In the genomic region with DNA sequence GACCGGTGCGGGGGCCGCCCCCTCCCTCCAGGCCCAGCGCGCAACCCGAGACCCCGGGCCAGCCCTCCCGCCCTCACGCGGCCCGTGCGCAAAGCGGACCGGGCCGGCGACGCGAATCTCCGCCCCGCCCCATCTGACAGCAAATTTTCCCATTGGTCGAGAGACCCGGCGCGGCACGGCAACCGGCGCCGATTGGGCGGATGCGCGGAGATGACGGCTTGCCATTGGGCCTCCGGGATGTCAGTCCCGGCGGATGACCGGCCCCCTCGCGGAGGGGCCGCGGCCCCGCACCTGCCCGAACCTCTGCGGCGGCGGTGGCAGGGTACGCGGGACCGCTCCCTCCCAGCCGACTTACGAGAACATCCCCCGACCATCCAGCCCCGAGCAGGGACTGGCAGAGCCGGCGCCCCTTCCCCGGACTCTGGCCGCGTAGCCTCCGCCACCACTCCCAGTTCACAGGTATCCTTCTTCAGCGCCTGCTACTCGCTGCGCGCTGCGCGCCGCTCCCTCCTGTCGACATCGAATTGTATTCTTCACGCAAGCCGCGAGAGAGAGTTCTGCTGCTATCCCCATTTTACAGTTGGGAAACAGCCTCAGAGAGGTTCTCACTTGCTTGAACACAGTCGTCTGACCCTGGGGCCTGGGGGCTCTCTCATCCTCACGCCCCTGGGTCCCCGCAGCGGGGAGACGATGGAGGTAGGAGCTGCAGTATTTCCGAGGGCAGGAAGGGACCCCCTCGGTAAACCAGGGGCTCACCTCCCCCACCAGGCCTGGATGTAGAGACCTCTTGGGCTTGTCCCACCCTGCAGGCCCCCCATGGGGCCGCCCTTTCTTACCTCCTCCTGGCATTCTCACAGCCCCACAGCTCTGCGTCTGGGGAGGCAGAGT, we compare ENCODE assay signal across 8 cellular contexts. TPM values are rescaled to one million over a fixed set of nuclear protein-coding genes. Genes with fewer than 3 reads are reported as not detected.
DNase-seq lines count a peak whose midpoint lies in the region; ATAC-seq and TF ChIP-seq lines count a peak whose summit lies in the region.

Gene ARVCF, minus strand, starts transcription at position 90 of the 888 bp plus-strand sequence. CDS start 26,029 bp downstream, outside the sequence.

- H3K9me3 ChIP-seq in CD4-positive, CD25-positive, alpha-beta regulatory T cell (ENCODE audit: control insufficient read depth in 2 of 2, low read length in 2 of 2): no peaks in the 10 kb centered on the region
- no peaks in the 10 kb centered on the region for H3K9me3 ChIP-seq in Panc1 (ENCODE audit: control insufficient read depth, insufficient read depth, low read depth, low read length)
- H3K9me3 ChIP-seq in esophagus squamous epithelium: no peaks in the 10 kb centered on the region
- no peaks in the 10 kb centered on the region for H3K9me3 ChIP-seq in muscle layer of duodenum (ENCODE audit: control insufficient read depth in 1 of 2, low read length in 2 of 2)

- peak within 1 kb of the TSS in 2 of 3 donors; percentile 67 to 78 for H3K27ac Mint-ChIP-seq in CD4-positive, CD25-positive, alpha-beta regulatory T cell
- H3K27ac Mint-ChIP-seq in activated T-cell treated with anti-CD3 and anti-CD28 coated beads, Interleukin-2, amount 50 U/mL, for 72 hours: no peak within 1 kb of the TSS

- intact Hi-C loops in Panc1 (cut with micrococcal nuclease; ENCODE audit: unreplicated experiment) (no loop called here), esophagus squamous epithelium (cut with DNase I) (no loop called here)

- peak within 1 kb of the TSS; percentile 90 to 95 (median 94) for H3K4me3 Mint-ChIP-seq in CD4-positive, CD25-positive, alpha-beta regulatory T cell
- peak within 1 kb of the TSS; percentile 86 to 90 for H3K4me3 Mint-ChIP-seq in activated T-cell treated with anti-CD3 and anti-CD28 coated beads, Interleukin-2, amount 50 U/mL, for 72 hours

- peak; percentile 64 to 68 for ATAC-seq in CD4-positive, CD25-positive, alpha-beta regulatory T cell (ENCODE audit: low read depth in 2 of 2)
- ATAC-seq in GM19455 (IDR thresholded peaks at IDR 0.05; ENCODE audit: unreplicated experiment): peak; percentile 53
- ATAC-seq in Panc1: peak; percentile 82
- ATAC-seq in activated T-cell treated with anti-CD3 and anti-CD28 coated beads, Interleukin-2, amount 50 U/mL, for 72 hours (replicated peaks in 1 of 2): peak; percentile 66 to 67

- BruUV-seq in Panc1 (replicated peaks; lab: Mats Ljungman, UMichigan): no TSS peak

- H3K27ac ChIP-seq in CD4-positive, CD25-positive, alpha-beta regulatory T cell (ENCODE audit: insufficient read depth, low read length, poor library complexity, severe bottlenecking): no peak within 1 kb of the TSS
- H3K27ac ChIP-seq in Panc1 (ENCODE audit: low read length) (no peak within 1 kb of the TSS), esophagus squamous epithelium (peak within 1 kb of the TSS in 2 of 4 donors; percentile 33 to 46), muscle layer of duodenum (ENCODE audit: low read length) (no peak within 1 kb of the TSS)

- H3K4me3 ChIP-seq in CD4-positive, CD25-positive, alpha-beta regulatory T cell (ENCODE audit: low read depth, low read length): peak within 1 kb of the TSS; percentile 71
- H3K4me3 ChIP-seq in Panc1 (ENCODE audit: low read depth in 2 of 2, low read length in 2 of 2) (peak within 1 kb of the TSS; percentile 58 to 64), esophagus squamous epithelium (peak within 1 kb of the TSS; percentile 60 to 90 (median 77)), muscle layer of duodenum (ENCODE audit: low read depth in 1 of 2, low read length in 2 of 2) (peak within 1 kb of the TSS; percentile 69 to 91)

- POLR2A ChIA-PET in Panc1 (lab: Charles Lee): no interaction called here

- peaks cover 35% of the 10 kb centered on the region for H3K4me1 ChIP-seq in CD4-positive, CD25-positive, alpha-beta regulatory T cell (ENCODE audit: control insufficient read depth, insufficient read depth, low read length, poor library complexity, severe bottlenecking)
- H3K4me1 ChIP-seq in Panc1 (ENCODE audit: control insufficient read depth, insufficient read depth, low read length) (peaks cover under 1% of the 10 kb centered on the region; the same call in 1 of the 2 replicates), esophagus squamous epithelium (peaks cover 18 to 51% (median 19%) of the 10 kb centered on the region in 3 donors), muscle layer of duodenum (ENCODE audit: control insufficient read depth in 1 of 2, insufficient read depth in 2 of 2, low read length in 2 of 2) (peaks cover 10 to 24% of the 10 kb centered on the region in 2 donors)

- H3K4me1 Mint-ChIP-seq in CD4-positive, CD25-positive, alpha-beta regulatory T cell: peaks cover 0 to 27% (median 10%) of the 10 kb centered on the region in 4 donors
- H3K4me1 Mint-ChIP-seq in activated T-cell treated with anti-CD3 and anti-CD28 coated beads, Interleukin-2, amount 50 U/mL, for 72 hours (ENCODE audit: low read depth): peaks cover 20% of the 10 kb centered on the region

- H3K36me3 Mint-ChIP-seq in CD4-positive, CD25-positive, alpha-beta regulatory T cell: no peaks in the 10 kb centered on the region
- H3K36me3 Mint-ChIP-seq in activated T-cell treated with anti-CD3 and anti-CD28 coated beads, Interleukin-2, amount 50 U/mL, for 72 hours (ENCODE audit: insufficient read depth in 2 of 2): no peaks in the 10 kb centered on the region

- H3K36me3 ChIP-seq in CD4-positive, CD25-positive, alpha-beta regulatory T cell (ENCODE audit: control insufficient read depth, insufficient read depth, low read length): no peaks in the 10 kb centered on the region
- H3K36me3 ChIP-seq in Panc1 (ENCODE audit: control insufficient read depth, insufficient read depth, low read length): no peaks in the 10 kb centered on the region; the same call in 1 of the 2 replicates
- H3K36me3 ChIP-seq in esophagus squamous epithelium: no peaks in the 10 kb centered on the region
- no peaks in the 10 kb centered on the region for H3K36me3 ChIP-seq in muscle layer of duodenum (ENCODE audit: control insufficient read depth in 1 of 2, insufficient read depth in 2 of 2, low read length in 2 of 2)

- H3K27me3 ChIP-seq in CD4-positive, CD25-positive, alpha-beta regulatory T cell (ENCODE audit: control insufficient read depth, insufficient read depth, low read length): no peaks in the 10 kb centered on the region
- H3K27me3 ChIP-seq in Panc1 (ENCODE audit: control insufficient read depth, insufficient read depth, low read length) (no peaks in the 10 kb centered on the region), esophagus squamous epithelium (peaks cover 0 to 35% (median 0%) of the 10 kb centered on the region in 4 donors), muscle layer of duodenum (ENCODE audit: low read depth, low read length) (no peaks in the 10 kb centered on the region)

- in situ Hi-C loops in Panc1 (cut with HindIII; ENCODE audit: low pct_unique_long_range_greater_than_20kb, low sequenced_read_pairs): no loop called here

- 10% methylated on average over 12 to 16 of the region's 79 CpGs for WGBS in esophagus squamous epithelium, 2 donors

- CTCF ChIA-PET in Panc1 (lab: Charles Lee): no interaction called here

- no peak for TF ChIP-seq POLR2A in esophagus squamous epithelium (IDR thresholded peaks at IDR 0.05)

- H3K27me3 Mint-ChIP-seq in CD4-positive, CD25-positive, alpha-beta regulatory T cell: peaks cover 15% of the 10 kb centered on the region
- peaks cover 25% of the 10 kb centered on the region for H3K27me3 Mint-ChIP-seq in activated T-cell treated with anti-CD3 and anti-CD28 coated beads, Interleukin-2, amount 50 U/mL, for 72 hours (ENCODE audit: low read depth)

- TF ChIP-seq CTCF in Panc1 (IDR thresholded peaks at IDR 0.05) (no peak), esophagus squamous epithelium (IDR thresholded peaks at IDR 0.05) (peak in 4 of 6 experiments; percentile 5 to 46 (median 42))

- DNase-seq in CD4-positive, CD25-positive, alpha-beta regulatory T cell: peak; percentile 88 to 92 (median 92)
- DNase-seq in HuH-7 (ENCODE audit: low spot score) (peak; percentile 100), Panc1 (ENCODE audit: low read depth, low spot score) (no peak), esophagus squamous epithelium (lab: John Stamatoyannopoulos, UW) (no peak)
- peak; percentile 94 to 95 for DNase-seq in activated T-cell treated with anti-CD3 and anti-CD28 coated beads, Interleukin-2, amount 50 U/mL, for 72 hours
- DNase-seq in stimulated activated CD8-positive, alpha-beta memory T cell treated with anti-CD3 and anti-CD28 coated beads, Interleukin-7, amount 100 ng/mL, for 1 hour (ENCODE audit: low read depth in 2 of 2): peak; percentile 84 to 88

- peaks cover 0 to 1% (median 0%) of the 10 kb centered on the region in 7 donors for H3K9me3 Mint-ChIP-seq in CD4-positive, CD25-positive, alpha-beta regulatory T cell
- no peaks in the 10 kb centered on the region for H3K9me3 Mint-ChIP-seq in activated T-cell treated with anti-CD3 and anti-CD28 coated beads, Interleukin-2, amount 50 U/mL, for 72 hours

RNA-seq across cellular contexts. Expression of gene ARVCF, which starts in this region (rescaled TPM):
- total RNA-seq in CD4-positive, CD25-positive, alpha-beta regulatory T cell: 2.7 TPM
- polyA plus RNA-seq in CD4-positive, CD25-positive, alpha-beta regulatory T cell: under 1 TPM in 3 of 4 donors, not detected in 1; 0.39 to 0.52 (median 0.41) TPM
- total RNA-seq in Panc1 (2021; ENCODE audit: unreplicated experiment) (8.2 TPM), esophagus squamous epithelium (10 to 100 TPM in 1 of 4 donors, 1 to 10 TPM in 3; 3.1 to 10.9 (median 7.1) TPM)
- polyA plus RNA-seq in Panc1 (2012; ENCODE audit: insufficient read length): 11.1 TPM
- 1 to 10 TPM; 1.7 to 5.5 TPM for total RNA-seq in activated T-cell treated with anti-CD3 and anti-CD28 coated beads, Interleukin-2, amount 50 U/mL, for 72 hours

Comparison
In these comparisons a context has a peak if more than half of its experiments do, and no peak if none do; other contexts are left out.
1. DNase-seq: peak in CD4-positive, CD25-positive, alpha-beta regulatory T cell (3 of 3), HuH-7 (single experiment), activated T-cell treated with anti-CD3 and anti-CD28 coated beads, Interleukin-2, amount 50 U/mL, for 72 hours (2 of 2) and stimulated activated CD8-positive, alpha-beta memory T cell treated with anti-CD3 and anti-CD28 coated beads, Interleukin-7, amount 100 ng/mL, for 1 hour (2 of 2); none in Panc1 (single experiment) and esophagus squamous epithelium (single experiment).
2. Peak in every context shown above with its lines, with median percentiles within 50 percentile points of each other: ATAC-seq and H3K4me3 ChIP-seq.